20 cellular contexts compared by ENCODE assay signal in the genomic region with DNA sequence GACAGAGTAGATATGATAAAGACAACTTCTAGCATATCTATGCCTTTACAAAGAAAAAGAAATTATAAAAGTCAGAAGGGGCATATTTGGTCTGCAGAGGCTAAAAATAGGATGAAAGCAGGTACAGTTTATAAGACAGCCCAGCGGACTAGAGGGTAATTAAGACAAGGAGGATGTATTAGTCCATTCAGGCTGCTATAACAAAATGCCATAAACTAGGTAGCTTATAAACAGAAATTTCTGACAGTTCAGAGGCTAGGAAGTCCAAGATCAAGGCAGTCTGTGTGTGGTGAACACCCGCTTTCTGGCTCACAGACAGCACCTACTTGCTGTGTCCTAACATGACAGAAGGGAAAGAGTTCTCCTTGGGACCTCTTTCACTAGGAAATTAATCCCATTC.
"Had no signal": no experiment of that assay in that cellular context is flagged by ENCODE, and none has a peak within 500 bp of the region (broad histone marks: within the 10 kb centered on the region; RNA-seq: fewer than 3 reads in every experiment).

No MANE protein-coding gene starts in this region.

- H3K27ac ChIP-seq: foreskin keratinocyte, lower lobe of right lung, spleen, upper lobe of right lung had no signal

- DNase-seq: activated CD4-positive, alpha-beta T cell treated with anti-CD3 and anti-CD28 coated beads, Interleukin-2, amount 10 ng/mL, durations not matched to agents 7 days and 5 days; activated CD4-positive, CD25-positive, alpha-beta regulatory T cell; activated CD8-positive, alpha-beta memory T cell treated with anti-CD3 and anti-CD28 coated beads for 24 hours; activated CD8-positive, alpha-beta memory T cell treated with anti-CD3 and anti-CD28 coated beads, Interleukin-2, amount 50 U/mL, for 4 hours; activated effector memory CD4-positive, alpha-beta T cell treated with anti-CD3 and anti-CD28 coated beads, Interleukin-2, amount 50 U/mL, for 16 hours; activated naive CD4-positive, alpha-beta T cell treated with anti-CD3 and anti-CD28 coated beads, Interleukin-2, amount 50 U/mL, for 16 hours; central memory CD4-positive, alpha-beta T cell; effector memory CD4-positive, alpha-beta T cell; foreskin keratinocyte; lower lobe of right lung; mesendoderm; mucosa of descending colon; retina; SK-N-SH; spleen; stimulated activated CD4-positive, alpha-beta T cell treated with anti-CD3 and anti-CD28 coated beads, Interleukin-4, amount 100 ng/mL, for 1 hour; stimulated activated naive CD8-positive, alpha-beta T cell treated with anti-CD3 and anti-CD28 coated beads, Interleukin-15, Interleukin-2, amounts not matched to agents 100 U/mL and 50 U/mL, for 24 hours; T-helper 9 cell; upper lobe of right lung had no signal

- H3K4me3 ChIP-seq: lower lobe of right lung, mucosa of descending colon, spleen, upper lobe of right lung had no signal

- H3K4me3 Mint-ChIP-seq: activated CD4-positive, alpha-beta T cell treated with anti-CD3 and anti-CD28 coated beads, Interleukin-2, amount 10 ng/mL, durations not matched to agents 7 days and 5 days had no signal

- ATAC-seq: foreskin keratinocyte; left lobe of liver; lower lobe of right lung; mucosa of descending colon; stimulated activated naive CD8-positive, alpha-beta T cell treated with anti-CD3 and anti-CD28 coated beads, Interleukin-15, Interleukin-2, amounts not matched to agents 100 U/mL and 50 U/mL, for 24 hours; upper lobe of right lung had no signal

- H3K9me3 Mint-ChIP-seq: activated CD4-positive, alpha-beta T cell treated with anti-CD3 and anti-CD28 coated beads, Interleukin-2, amount 10 ng/mL, durations not matched to agents 7 days and 5 days had no signal

- H3K27me3 Mint-ChIP-seq: activated CD4-positive, alpha-beta T cell treated with anti-CD3 and anti-CD28 coated beads, Interleukin-2, amount 10 ng/mL, durations not matched to agents 7 days and 5 days had no signal

- H3K27me3 ChIP-seq: foreskin keratinocyte, spleen, upper lobe of right lung had no signal

- H3K9me2 ChIP-seq: SK-N-SH had no signal

- H3K9me3 ChIP-seq: lower lobe of right lung, mucosa of descending colon, SK-N-SH, spleen, upper lobe of right lung had no signal

- H3K4me2 ChIP-seq: SK-N-SH had no signal

- H3K9ac ChIP-seq: SK-N-SH had no signal
